Comparison of ENCODE assay signal across 10 cellular contexts in the genomic region with DNA sequence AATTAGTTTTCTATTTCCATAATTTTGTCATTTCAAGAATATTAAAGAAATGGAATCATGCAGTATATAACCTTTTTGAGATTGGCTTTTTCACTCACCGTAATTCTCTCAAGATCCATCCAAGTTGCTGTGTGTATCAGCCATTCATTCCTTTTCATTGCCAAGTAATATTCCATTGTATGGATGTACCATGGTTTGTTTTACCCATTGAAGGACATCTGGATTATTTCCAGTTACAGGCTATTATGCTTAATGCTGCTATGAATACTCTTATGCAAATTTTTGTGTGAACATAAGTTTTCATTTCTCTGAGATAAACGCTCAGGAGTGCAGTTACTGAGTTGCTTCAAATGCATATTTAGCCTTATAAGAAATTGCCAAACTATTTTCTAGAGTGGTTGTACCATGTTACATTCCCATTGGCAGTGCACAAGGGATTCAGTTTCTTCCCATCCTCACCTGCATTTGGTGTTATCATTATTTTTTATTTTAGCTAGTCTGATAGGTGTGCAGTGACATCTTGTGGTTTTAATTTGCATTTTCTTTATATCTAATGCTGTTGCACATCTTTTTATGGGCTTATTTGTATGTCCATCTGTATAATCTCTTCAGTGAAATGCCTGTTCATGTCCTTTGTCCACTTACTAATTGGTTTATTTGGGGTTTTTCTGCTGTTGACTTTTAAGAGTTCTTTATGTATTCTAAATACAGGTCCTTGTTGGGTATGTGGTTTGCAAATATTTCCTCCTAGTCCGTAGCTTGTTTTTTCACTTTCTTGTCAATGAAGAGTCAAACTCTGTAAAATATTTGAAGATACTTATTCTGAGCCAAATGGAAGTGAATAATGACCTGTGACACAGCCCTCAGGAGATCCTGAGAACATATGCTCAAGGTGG.
DNase-seq lines count a peak whose midpoint lies in the region; ATAC-seq and TF ChIP-seq lines count a peak whose summit lies in the region.
"Had no signal": no experiment of that assay in that cellular context is flagged by ENCODE, and none has a peak within 500 bp of the region (broad histone marks: within the 10 kb centered on the region; RNA-seq: fewer than 3 reads in every experiment).

No MANE protein-coding gene starts in this region.

- ATAC-seq in GM21360 (IDR thresholded peaks at IDR 0.05; ENCODE audit: unreplicated experiment) (no peak), HG03442 (IDR thresholded peaks at IDR 0.05; ENCODE audit: unreplicated experiment) (no peak), HG03039 (IDR thresholded peaks at IDR 0.05; ENCODE audit: unreplicated experiment) (no peak), HG02938 (IDR thresholded peaks at IDR 0.05; ENCODE audit: unreplicated experiment) (no peak)
- ATAC-seq: stimulated activated naive B cell treated with anti-CD40 and anti-IgM and Interleukin-4, amounts not matched to agents 10 μg/mL and 1 μg/mL and 100 μg/mL, for 72 hours had no signal

- H2AFZ ChIP-seq in KMS-11 (ENCODE audit: low read depth) = no peak overlapping the region

- H3K4me1 ChIP-seq in KMS-11 (ENCODE audit: low read depth, poor library complexity, severe bottlenecking) = no peaks in the 10 kb centered on the region

- no peak overlapping the region for H3K9ac ChIP-seq in KMS-11

- H3K4me2 ChIP-seq in KMS-11 = no peak overlapping the region

- no peaks in the 10 kb centered on the region for H4K20me1 ChIP-seq in KMS-11 (ENCODE audit: insufficient read depth)

- H3K27ac ChIP-seq in KMS-11 = no peak overlapping the region

- DNase-seq in CD1c-positive myeloid dendritic cell (ENCODE audit: extremely low spot score) = peak; percentile 9
- DNase-seq in SW480 (ENCODE audit: low spot score) = peak; percentile 40
- DNase-seq in left kidney (ENCODE audit: low read depth, low spot score) = peak; percentile 8
- DNase-seq: activated CD4-positive, alpha-beta T cell treated with anti-CD3 and anti-CD28 coated beads, Interleukin-2, amount 50 U/mL, for 4 hours; stimulated activated naive B cell treated with anti-CD40 and anti-IgM and Interleukin-4, amounts not matched to agents 10 μg/mL and 1 μg/mL and 100 μg/mL, for 72 hours had no signal

- H3K79me2 ChIP-seq in KMS-11 (ENCODE audit: insufficient read depth, low read depth) = no peaks in the 10 kb centered on the region

- no peak overlapping the region for H3K4me3 ChIP-seq in KMS-11 (IDR thresholded peaks at IDR 0.05; ENCODE audit: insufficient read depth, low read depth, low read length)

- H3K36me3 ChIP-seq in KMS-11 (ENCODE audit: insufficient read depth) = no peaks in the 10 kb centered on the region

- peak; percentile 39; the same call in 1 of the 2 replicates for TF ChIP-seq CTCF in KMS-11 (conservative IDR thresholded peaks at IDR 0.05; ENCODE audit: low read depth, low read length)

- no peaks in the 10 kb centered on the region for H3K27me3 ChIP-seq in KMS-11 (ENCODE audit: insufficient read depth, low read depth)
